11 cellular contexts compared by ENCODE assay signal in the genomic region with DNA sequence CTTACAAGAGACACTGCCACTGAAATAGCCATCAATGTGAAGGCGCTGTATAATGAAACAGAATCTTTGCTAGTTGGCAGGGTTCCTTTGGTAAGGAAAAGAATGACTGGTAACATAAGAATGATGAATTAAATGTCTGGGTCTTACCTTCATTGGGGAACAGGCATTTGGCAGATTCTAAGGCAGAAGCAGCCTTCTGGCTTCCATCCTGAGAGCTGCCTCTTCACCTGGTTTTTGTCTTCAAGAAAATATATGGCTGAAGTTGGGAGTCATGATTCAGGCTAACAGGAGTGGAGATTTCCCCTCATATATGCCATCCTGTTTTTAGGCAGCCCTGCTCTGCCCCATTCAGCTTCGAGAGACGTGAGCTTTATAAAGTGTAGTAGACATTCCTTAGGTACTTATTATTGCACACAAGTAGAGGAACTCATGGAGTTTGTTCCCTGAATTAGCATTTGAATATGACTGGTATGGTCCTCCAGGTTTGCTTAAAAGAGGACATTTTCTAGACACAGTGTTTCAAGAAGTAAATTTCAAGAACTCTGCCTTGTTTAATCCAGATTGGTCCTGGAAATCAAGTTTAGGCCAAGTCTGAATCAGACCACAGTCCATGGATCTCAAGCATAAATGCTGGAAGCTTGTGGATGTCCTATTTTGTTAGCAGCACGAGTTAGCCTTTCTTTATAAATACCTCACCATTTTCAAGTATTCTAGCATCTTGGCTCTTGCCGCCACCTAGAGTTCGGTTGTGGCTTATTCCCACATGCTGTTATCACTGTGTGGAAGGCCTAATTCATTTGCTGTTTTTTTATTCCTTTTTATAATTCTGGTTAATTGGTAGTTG. TPM values are rescaled to one million over a fixed set of nuclear protein-coding genes. Genes with fewer than 3 reads are reported as not detected.
DNase-seq lines count a peak whose midpoint lies in the region; ATAC-seq and TF ChIP-seq lines count a peak whose summit lies in the region.
"Had no signal": no experiment of that assay in that cellular context is flagged by ENCODE, and none has a peak within 500 bp of the region (broad histone marks: within the 10 kb centered on the region; RNA-seq: fewer than 3 reads in every experiment).

No MANE protein-coding gene starts in this region.

- no peak overlapping the region for H4K5ac ChIP-seq in mesendoderm (ENCODE audit: low read length)

- H3K23ac ChIP-seq in mesendoderm (ENCODE audit: low read length), result no peak overlapping the region

- H3K9me3 ChIP-seq in mammary epithelial cell (replicated peaks; ENCODE audit: insufficient read depth, low read length) (peaks cover 4% of the 10 kb centered on the region), T-helper 17 cell (ENCODE audit: control insufficient read depth, low read length, poor library complexity, severe bottlenecking) (no peaks in the 10 kb centered on the region)
- H3K9me3 ChIP-seq: upper lobe of left lung had no signal

- H3K27ac Mint-ChIP-seq in T-helper 17 cell, result no peak overlapping the region
- H3K27ac Mint-ChIP-seq: IgD-negative memory B cell had no signal

- H3K79me2 ChIP-seq in mammary epithelial cell (ENCODE audit: insufficient read depth, low read length) (no peaks in the 10 kb centered on the region), mesendoderm (ENCODE audit: control insufficient read depth, insufficient read depth, low read length) (no peaks in the 10 kb centered on the region)

- H2BK5ac ChIP-seq in mesendoderm (ENCODE audit: low read length), result no peak overlapping the region

- H3K4me1 ChIP-seq in mammary epithelial cell (ENCODE audit: insufficient read depth, low read length), result peaks cover 10% of the 10 kb centered on the region
- H3K4me1 ChIP-seq in mesendoderm (ENCODE audit: control insufficient read depth, low read depth, low read length), result no peaks in the 10 kb centered on the region
- H3K4me1 ChIP-seq: upper lobe of left lung had no signal

- no peak for ATAC-seq in HG02870 (IDR thresholded peaks at IDR 0.05; ENCODE audit: unreplicated experiment)
- no peak for ATAC-seq in T-helper 17 cell

- TF ChIP-seq CTCF in GM12865 (IDR thresholded peaks at IDR 0.05; ENCODE audit: insufficient read depth, low read depth, low read length, missing control alignments), result peak; percentile 37
- peak; percentile 42 to 55 for TF ChIP-seq CTCF in mammary epithelial cell (conservative IDR thresholded peaks at IDR 0.05 in 1 of 2, IDR thresholded peaks at IDR 0.05 in 1 of 2; ENCODE audit: extremely low read depth in 1 of 2, insufficient read depth in 1 of 2, low read depth in 1 of 2, low read length in 2 of 2)

- H2BK120ac ChIP-seq in mesendoderm (ENCODE audit: low read depth, low read length), result no peak overlapping the region

- H3K27me3 Mint-ChIP-seq in T-helper 17 cell, result no peaks in the 10 kb centered on the region
- H3K27me3 Mint-ChIP-seq: IgD-negative memory B cell had no signal

- no peak overlapping the region for H3K4me2 ChIP-seq in mammary epithelial cell (ENCODE audit: insufficient read depth, low read depth, low read length)
- no peak overlapping the region for H3K4me2 ChIP-seq in mesendoderm (ENCODE audit: low read length)

- H2BK15ac ChIP-seq in mesendoderm (replicated peaks; ENCODE audit: low read depth), result no peak overlapping the region

- H2AK5ac ChIP-seq in mesendoderm (ENCODE audit: low read length), result no peak overlapping the region

- H4K8ac ChIP-seq in mesendoderm (ENCODE audit: low read depth, low read length), result no peak overlapping the region

- DNase-seq in AG20443 (ENCODE audit: low spot score), result peak; percentile 31
- peak; percentile 39 for DNase-seq in GM12865 (ENCODE audit: low read depth)
- peak; percentile 29 for DNase-seq in NCI-H82 treated with DMSO at 0.1 percent for 48 hours (lab: John Stamatoyannopoulos, UW; ENCODE audit: unreplicated experiment)
- DNase-seq in mammary epithelial cell, result peak; percentile 16
- peak; percentile 57 for DNase-seq in mesendoderm
- no peak for DNase-seq in GM19238 (ENCODE audit: insufficient read length, low spot score)
- no peak for DNase-seq in T-helper 17 cell

- H3K56ac ChIP-seq in mesendoderm (ENCODE audit: low read length), result no peak overlapping the region

- H3K9ac ChIP-seq in mammary epithelial cell (ENCODE audit: insufficient read depth, low read length), result no peak overlapping the region
- no peak overlapping the region for H3K9ac ChIP-seq in mesendoderm (ENCODE audit: low read length)

- H2AFZ ChIP-seq in mammary epithelial cell (ENCODE audit: low read depth, low read length), result no peak overlapping the region

- no peak overlapping the region for H3K4me3 Mint-ChIP-seq in T-helper 17 cell
- H3K4me3 Mint-ChIP-seq: IgD-negative memory B cell had no signal

- H3K4ac ChIP-seq in mesendoderm (ENCODE audit: low read depth, low read length), result no peak overlapping the region

- peaks cover 10% of the 10 kb centered on the region for H3K36me3 Mint-ChIP-seq in T-helper 17 cell (ENCODE audit: low read depth)

- intact Hi-C loops in mammary epithelial cell (cut with micrococcal nuclease), result loop anchor here (5.0 kb wide), 1 partner anchor 548 kb away; no protein-coding TSS in a partner anchor

- CTCF ChIA-PET in mammary epithelial cell (lab: Charles Lee; ENCODE audit: low non-redundant PET), result no interaction called here

- WGBS in mammary epithelial cell (ENCODE audit: low coverage, missing lambda C conversion rate), result 54% methylated on average over 6 of the region's 6 CpGs
- WGBS in mesendoderm (ENCODE audit: extremely low coverage, insufficient coverage, low lambda C conversion rate), result no CpG with 5 or more reads among the region's 6 CpGs

- in situ Hi-C loops in mammary epithelial cell (cut with MboI; ENCODE audit: low sequenced_read_pairs in 2 of 2), result no loop called here

- H3K36me3 ChIP-seq in mammary epithelial cell (ENCODE audit: insufficient read depth, low read length), result peaks cover 28% of the 10 kb centered on the region
- no peaks in the 10 kb centered on the region for H3K36me3 ChIP-seq in mesendoderm (ENCODE audit: control insufficient read depth, insufficient read depth, low read length)

- no peaks in the 10 kb centered on the region for H3K27me3 ChIP-seq in mammary epithelial cell (ENCODE audit: insufficient read depth, low read length)
- H3K27me3 ChIP-seq in mesendoderm (ENCODE audit: insufficient read depth, low read length, poor library complexity), result no peaks in the 10 kb centered on the region
- H3K27me3 ChIP-seq: upper lobe of left lung had no signal

- H3K4me1 Mint-ChIP-seq in T-helper 17 cell, result peaks cover 3% of the 10 kb centered on the region

- H3K4me3 ChIP-seq in GM12865 (ENCODE audit: low read depth, low read length), result no peak overlapping the region
- no peak overlapping the region for H3K4me3 ChIP-seq in mammary epithelial cell (replicated peaks in 1 of 3; ENCODE audit: insufficient read depth in 1 of 3, low read depth in 2 of 3, low read length in 3 of 3)
- H3K4me3 ChIP-seq in mesendoderm (ENCODE audit: low read length), result no peak overlapping the region
- H3K4me3 ChIP-seq: lung, upper lobe of left lung had no signal

- H3K27ac ChIP-seq in mammary epithelial cell (ENCODE audit: insufficient read depth, low read depth, low read length) (no peak overlapping the region), mesendoderm (ENCODE audit: low read depth, low read length) (no peak overlapping the region)
- H3K27ac ChIP-seq: upper lobe of left lung had no signal

- no peaks in the 10 kb centered on the region for H3K79me1 ChIP-seq in mesendoderm (ENCODE audit: low read length)

- no TSS peak for BruUV-seq in mammary epithelial cell (replicated peaks; lab: Mats Ljungman, UMichigan)

- no peak overlapping the region for H3K18ac ChIP-seq in mesendoderm (ENCODE audit: low read length)

- H4K20me1 ChIP-seq in mammary epithelial cell (ENCODE audit: insufficient read depth, low read length), result no peaks in the 10 kb centered on the region

- dilution Hi-C loops in mammary epithelial cell (cut with HindIII; ENCODE audit: low sequenced_read_pairs), result no loop called here

RNA-seq across cellular contexts. Expression of gene AKAP11, which starts 56.2 kb away (rescaled TPM):
- 10 to 100 TPM; 28.5 to 28.6 TPM for total RNA-seq in mammary epithelial cell
- 12.8 TPM for polyA plus RNA-seq in mammary epithelial cell
- 21.7 TPM for polyA minus RNA-seq in mammary epithelial cell
- 5.9 TPM for polyA plus RNA-seq in mesendoderm (2013, experiment 1 of 2)
- polyA plus RNA-seq in mesendoderm (2013, experiment 2 of 2), result 5.8 TPM
- total RNA-seq in T-helper 17 cell, result 10 to 100 TPM; 24.1 to 24.9 TPM

Comparison
In these comparisons a context has a peak if more than half of its experiments do, and no peak if none do; other contexts are left out.
1. DNase-seq: peak in AG20443 (single experiment), GM12865 (single experiment), NCI-H82 treated with DMSO at 0.1 percent for 48 hours (single experiment), mammary epithelial cell (single experiment) and mesendoderm (single experiment); none in GM19238 (single experiment) and T-helper 17 cell (0 of 3).